Comparison of ENCODE assay signal across 21 cellular contexts in the genomic region with DNA sequence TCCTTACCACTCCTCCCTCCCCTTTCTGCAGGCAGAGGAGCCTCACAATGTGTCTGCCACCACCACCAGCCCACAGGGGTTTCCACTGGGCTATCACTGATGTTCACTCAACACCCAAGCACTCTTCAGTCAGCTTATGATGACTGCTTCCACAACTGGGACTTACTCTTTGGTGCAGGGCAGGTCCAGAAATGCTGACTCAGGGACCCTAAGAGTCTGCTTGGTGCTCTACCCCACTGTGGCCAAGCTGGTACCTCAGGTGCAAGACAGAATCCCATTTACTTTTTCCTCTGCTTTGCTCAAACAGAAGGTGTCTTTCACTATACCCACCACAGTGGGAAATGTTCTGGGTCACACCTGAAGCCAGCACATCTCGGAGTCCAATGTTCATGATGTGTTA. TPM values are rescaled to one million over a fixed set of nuclear protein-coding genes. Genes with fewer than 3 reads are reported as not detected.
DNase-seq lines count a peak whose midpoint lies in the region; TF ChIP-seq lines count a peak whose summit lies in the region.
"Had no signal": no experiment of that assay in that cellular context is flagged by ENCODE, and none has a peak within 500 bp of the region (broad histone marks: within the 10 kb centered on the region; RNA-seq: fewer than 3 reads in every experiment).

No MANE protein-coding gene starts in this region.

- TF ChIP-seq POLR2A in stomach (IDR thresholded peaks at IDR 0.05) = no peak

- H3K9me3 Mint-ChIP-seq in activated CD4-positive, alpha-beta T cell treated with anti-CD3 and anti-CD28 coated beads, Interleukin-2, amount 10 ng/mL, durations not matched to agents 24 days and 14 days = peaks cover 56% of the 10 kb centered on the region

- no peaks in the 10 kb centered on the region for H3K27me3 Mint-ChIP-seq in activated CD4-positive, alpha-beta T cell treated with anti-CD3 and anti-CD28 coated beads, Interleukin-2, amount 10 ng/mL, durations not matched to agents 24 days and 14 days

- peaks cover 9% of the 10 kb centered on the region for H3K4me1 Mint-ChIP-seq in activated CD4-positive, alpha-beta T cell treated with anti-CD3 and anti-CD28 coated beads, Interleukin-2, amount 10 ng/mL, durations not matched to agents 24 days and 14 days

- peak overlapping the region; percentile 4 for H3K4me3 ChIP-seq in effector memory CD4-positive, alpha-beta T cell (ENCODE audit: insufficient read depth, low read depth, low read length, poor library complexity, severe bottlenecking)
- H3K4me3 ChIP-seq in muscle layer of duodenum (ENCODE audit: low read depth in 1 of 2, low read length in 2 of 2) (peak overlapping the region; percentile 18 to 58), stomach (no peak overlapping the region)
- H3K4me3 ChIP-seq: SJCRH30 had no signal

- peaks cover 61% of the 10 kb centered on the region for H3K9me3 ChIP-seq in effector memory CD4-positive, alpha-beta T cell (ENCODE audit: control insufficient read depth, low read length)
- H3K9me3 ChIP-seq in muscle layer of duodenum (ENCODE audit: control insufficient read depth in 1 of 2, low read length in 2 of 2) = peaks cover 82 to 87% of the 10 kb centered on the region in 2 donors
- H3K9me3 ChIP-seq in stomach = peaks cover 48 to 99% (median 85%) of the 10 kb centered on the region in 4 donors

- peaks cover 62% of the 10 kb centered on the region for H3K36me3 ChIP-seq in effector memory CD4-positive, alpha-beta T cell (ENCODE audit: control insufficient read depth, insufficient read depth, low read length)
- peaks cover 35 to 76% of the 10 kb centered on the region in 2 donors for H3K36me3 ChIP-seq in muscle layer of duodenum (ENCODE audit: control insufficient read depth in 1 of 2, insufficient read depth in 2 of 2, low read length in 2 of 2)
- peaks cover 31 to 81% (median 69%) of the 10 kb centered on the region in 4 donors for H3K36me3 ChIP-seq in stomach

- no peak for TF ChIP-seq EP300 in stomach (IDR thresholded peaks at IDR 0.05)

- no peaks in the 10 kb centered on the region for H3K4me1 ChIP-seq in effector memory CD4-positive, alpha-beta T cell (ENCODE audit: control insufficient read depth, insufficient read depth, low read length, poor library complexity, severe bottlenecking)
- H3K4me1 ChIP-seq in muscle layer of duodenum (ENCODE audit: control insufficient read depth in 1 of 2, insufficient read depth in 2 of 2, low read length in 2 of 2) = no peaks in the 10 kb centered on the region
- H3K4me1 ChIP-seq in stomach = no peaks in the 10 kb centered on the region
- H3K4me1 ChIP-seq: SJCRH30 had no signal

- intact Hi-C loops in activated CD4-positive, alpha-beta T cell treated with anti-CD3 and anti-CD28 coated beads, Interleukin-2, amount 10 ng/mL, durations not matched to agents 24 days and 14 days (cut with micrococcal nuclease) = loop anchor here (10.0 kb wide), 2 partner anchors 159 to 199 kb away; a partner anchor contains a TSS
- intact Hi-C loops in stomach (cut with DNase I; ENCODE audit: low total_unique reads) = no loop called here

- peak; percentile 45 for DNase-seq in activated CD4-positive, alpha-beta T cell treated with anti-CD3 and anti-CD28 coated beads, Interleukin-2, amount 10 ng/mL, durations not matched to agents 24 days and 14 days
- DNase-seq in activated CD4-positive, alpha-beta T cell treated with anti-CD3 and anti-CD28 coated beads, Interleukin-2, amount 50 U/mL, for 4 hours = no peak
- DNase-seq in effector memory CD4-positive, alpha-beta T cell = no peak
- no peak for DNase-seq in SHP77 (lab: John Stamatoyannopoulos, UW)
- no peak for DNase-seq in NCI-H2227 treated with DMSO at 0.1 percent for 48 hours (lab: John Stamatoyannopoulos, UW)
- DNase-seq in ACHN = no peak
- no peak for DNase-seq in stomach
- DNase-seq: DMS53, HCEC 1CT, KBM-7, MV-4-11, NCI-H1417, NCI-H187 treated with DMSO at 0.1 percent for 48 hours, NCI-H446, NCI-H69, PC-3, SJCRH30 had no signal

- WGBS in stomach, 5 donors = 91 to 100% (median 100%) methylated on average over 1 of the region's 1 CpG

- no peak overlapping the region for H3K27ac Mint-ChIP-seq in activated CD4-positive, alpha-beta T cell treated with anti-CD3 and anti-CD28 coated beads, Interleukin-2, amount 10 ng/mL, durations not matched to agents 24 days and 14 days

- no peak overlapping the region for H3K27ac ChIP-seq in effector memory CD4-positive, alpha-beta T cell (ENCODE audit: insufficient read depth, low read length, poor library complexity, severe bottlenecking)
- no peak overlapping the region for H3K27ac ChIP-seq in muscle layer of duodenum (ENCODE audit: low read length)
- no peak overlapping the region for H3K27ac ChIP-seq in stomach
- H3K27ac ChIP-seq: 22Rv1, C4-2B, RWPE1, SJCRH30 had no signal

- in situ Hi-C loops in ACHN (cut with HindIII; ENCODE audit: low pct_ligation_motif_present, low pct_unique_long_range_greater_than_20kb, low sequenced_read_pairs) = no loop called here

- peaks cover 96% of the 10 kb centered on the region for H3K36me3 Mint-ChIP-seq in activated CD4-positive, alpha-beta T cell treated with anti-CD3 and anti-CD28 coated beads, Interleukin-2, amount 10 ng/mL, durations not matched to agents 24 days and 14 days (ENCODE audit: low read depth)

- no peak overlapping the region for H3K4me3 Mint-ChIP-seq in activated CD4-positive, alpha-beta T cell treated with anti-CD3 and anti-CD28 coated beads, Interleukin-2, amount 10 ng/mL, durations not matched to agents 24 days and 14 days

- no peak for TF ChIP-seq CTCF in stomach (IDR thresholded peaks at IDR 0.05)

- no peaks in the 10 kb centered on the region for H3K27me3 ChIP-seq in effector memory CD4-positive, alpha-beta T cell (replicated peaks; ENCODE audit: control insufficient read depth, insufficient read depth, low read length, poor library complexity, severe bottlenecking)
- H3K27me3 ChIP-seq in muscle layer of duodenum (ENCODE audit: low read depth, low read length) (no peaks in the 10 kb centered on the region), stomach (no peaks in the 10 kb centered on the region)
- H3K27me3 ChIP-seq: SJCRH30 had no signal

RNA-seq across cellular contexts. Expression of a gene that starts 40.1 kb away (rescaled TPM):
- 77.7 and 78.3 TPM in 2 replicates for total RNA-seq in activated CD4-positive, alpha-beta T cell treated with anti-CD3 and anti-CD28 coated beads, Interleukin-2, amount 10 ng/mL, durations not matched to agents 24 days and 14 days
- total RNA-seq in stomach = 10 to 100 TPM; 11.1 to 30.3 (median 24.9) TPM
- 1 to 10 TPM; 3.5 to 8.6 (median 3.7) TPM for polyA plus RNA-seq in stomach

Comparison
In these comparisons a context has a peak if more than half of its experiments do, and no peak if none do; other contexts are left out.
1. H3K4me3 ChIP-seq: peak in effector memory CD4-positive, alpha-beta T cell (single experiment) and muscle layer of duodenum (2 of 2); none in stomach (0 of 4).